1 cellular context compared by ENCODE assay signal in the genomic region with DNA sequence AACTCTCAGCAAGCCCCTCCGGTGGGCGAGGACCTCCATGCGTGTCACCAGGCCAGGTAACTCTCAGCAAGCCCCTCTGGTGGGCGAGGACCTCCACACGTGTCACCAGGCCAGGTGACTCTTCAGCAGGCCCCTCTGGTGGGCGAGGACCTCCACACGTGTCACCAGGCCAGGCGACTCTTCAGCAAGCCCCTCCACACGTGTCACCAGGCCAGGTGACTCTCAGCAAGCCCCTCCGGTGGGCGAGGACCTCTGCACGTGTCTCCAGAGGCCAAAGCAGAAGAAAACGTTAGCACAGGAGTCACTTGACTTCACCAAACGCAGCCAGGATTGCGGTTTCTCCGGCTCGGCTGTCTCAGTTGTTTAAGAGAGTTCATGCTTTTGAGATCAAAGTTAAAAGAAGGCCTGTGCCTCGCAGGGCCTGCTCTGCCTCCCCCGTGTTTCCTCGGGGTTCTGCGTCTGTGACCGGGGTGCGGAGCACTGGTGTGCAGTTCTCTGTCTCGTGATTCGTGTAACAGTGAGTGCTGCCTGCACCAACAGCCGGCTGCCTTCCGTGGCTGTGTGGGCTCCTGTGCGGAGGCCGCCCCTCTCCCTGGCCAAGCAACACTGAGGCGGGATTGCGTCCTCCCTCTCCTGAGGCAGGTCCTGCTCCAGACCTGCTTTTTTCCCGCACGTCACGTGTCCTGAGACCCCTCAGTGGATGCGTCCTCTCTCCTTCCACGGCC.
TF ChIP-seq lines count a peak whose summit lies in the region.

No MANE protein-coding gene starts in this region.

TF ChIP-seq in WTC11, 78 proteins besides CTCF, POLR2A, EP300 and RAD21 (continued from another document):
- TF ChIP-seq, protein P1, sequence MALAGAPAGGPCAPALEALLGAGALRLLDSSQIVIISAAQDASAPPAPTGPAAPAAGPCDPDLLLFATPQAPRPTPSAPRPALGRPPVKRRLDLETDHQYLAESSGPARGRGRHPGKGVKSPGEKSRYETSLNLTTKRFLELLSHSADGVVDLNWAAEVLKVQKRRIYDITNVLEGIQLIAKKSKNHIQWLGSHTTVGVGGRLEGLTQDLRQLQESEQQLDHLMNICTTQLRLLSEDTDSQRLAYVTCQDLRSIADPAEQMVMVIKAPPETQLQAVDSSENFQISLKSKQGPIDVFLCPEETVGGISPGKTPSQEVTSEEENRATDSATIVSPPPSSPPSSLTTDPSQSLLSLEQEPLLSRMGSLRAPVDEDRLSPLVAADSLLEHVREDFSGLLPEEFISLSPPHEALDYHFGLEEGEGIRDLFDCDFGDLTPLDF (CRISPR knock-in tag; IDR thresholded peaks at IDR 0.05), result no peak
- TF ChIP-seq, protein P2, sequence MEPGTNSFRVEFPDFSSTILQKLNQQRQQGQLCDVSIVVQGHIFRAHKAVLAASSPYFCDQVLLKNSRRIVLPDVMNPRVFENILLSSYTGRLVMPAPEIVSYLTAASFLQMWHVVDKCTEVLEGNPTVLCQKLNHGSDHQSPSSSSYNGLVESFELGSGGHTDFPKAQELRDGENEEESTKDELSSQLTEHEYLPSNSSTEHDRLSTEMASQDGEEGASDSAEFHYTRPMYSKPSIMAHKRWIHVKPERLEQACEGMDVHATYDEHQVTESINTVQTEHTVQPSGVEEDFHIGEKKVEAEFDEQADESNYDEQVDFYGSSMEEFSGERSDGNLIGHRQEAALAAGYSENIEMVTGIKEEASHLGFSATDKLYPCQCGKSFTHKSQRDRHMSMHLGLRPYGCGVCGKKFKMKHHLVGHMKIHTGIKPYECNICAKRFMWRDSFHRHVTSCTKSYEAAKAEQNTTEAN (CRISPR knock-in tag; IDR thresholded peaks at IDR 0.05), result no peak
